In the genomic region with DNA sequence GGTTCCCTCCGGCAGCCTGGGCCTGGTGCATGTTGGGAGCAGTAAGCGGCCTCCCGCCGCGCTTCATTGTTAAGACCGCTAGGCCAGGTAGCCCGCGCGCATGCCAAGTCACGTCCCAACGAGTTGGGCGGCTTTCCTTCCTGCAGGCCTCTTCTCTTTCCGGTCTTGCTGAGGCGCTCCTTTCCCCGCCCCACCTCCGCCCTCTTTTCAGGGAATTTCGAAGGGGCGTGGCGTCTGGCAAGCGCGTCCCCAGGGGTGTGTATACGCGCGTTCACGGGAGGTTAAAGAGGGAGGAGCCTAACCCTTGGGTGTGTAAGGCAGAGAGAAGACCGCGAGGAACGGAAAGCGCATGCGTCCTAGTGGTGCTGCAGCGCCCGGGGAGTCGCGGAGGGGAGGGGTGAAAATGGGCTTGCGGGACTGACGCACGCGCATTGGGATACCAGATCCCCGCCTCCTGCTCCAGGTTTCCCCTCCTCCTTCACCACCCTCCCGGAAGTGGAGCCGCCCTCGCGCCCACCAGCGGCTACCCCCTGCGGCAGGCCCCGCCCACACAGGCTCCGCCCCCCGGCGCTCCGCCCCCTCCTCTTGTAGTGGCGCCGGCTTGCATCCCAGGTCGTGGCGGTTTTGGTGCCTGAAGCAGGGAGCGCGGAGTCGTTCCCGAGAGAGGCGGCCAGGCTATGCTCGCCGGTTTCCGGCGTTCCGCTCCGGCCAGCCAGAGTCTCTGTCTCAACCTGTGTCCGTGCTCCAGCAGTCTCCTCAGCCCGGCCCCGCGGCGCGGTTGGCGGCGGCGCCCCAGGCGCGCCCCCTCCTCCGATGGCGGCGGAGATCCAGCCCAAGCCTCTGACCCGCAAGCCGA, we compare ENCODE assay signal across 1 cellular context.
A peak's percentile ranks its signal among the peaks of the same experiment; 100 is the strongest.
TF ChIP-seq lines count a peak whose summit lies in the region.

A gene with protein sequence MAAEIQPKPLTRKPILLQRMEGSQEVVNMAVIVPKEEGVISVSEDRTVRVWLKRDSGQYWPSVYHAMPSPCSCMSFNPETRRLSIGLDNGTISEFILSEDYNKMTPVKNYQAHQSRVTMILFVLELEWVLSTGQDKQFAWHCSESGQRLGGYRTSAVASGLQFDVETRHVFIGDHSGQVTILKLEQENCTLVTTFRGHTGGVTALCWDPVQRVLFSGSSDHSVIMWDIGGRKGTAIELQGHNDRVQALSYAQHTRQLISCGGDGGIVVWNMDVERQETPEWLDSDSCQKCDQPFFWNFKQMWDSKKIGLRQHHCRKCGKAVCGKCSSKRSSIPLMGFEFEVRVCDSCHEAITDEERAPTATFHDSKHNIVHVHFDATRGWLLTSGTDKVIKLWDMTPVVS (plus strand): TSS at position 588 of the 856 bp plus-strand sequence. CDS start 226 bp downstream, at position 814.

TF ChIP-seq in WTC11, 78 proteins besides CTCF, POLR2A, EP300 and RAD21 (continued from another document and continues in another):
- TF ChIP-seq, protein P1, sequence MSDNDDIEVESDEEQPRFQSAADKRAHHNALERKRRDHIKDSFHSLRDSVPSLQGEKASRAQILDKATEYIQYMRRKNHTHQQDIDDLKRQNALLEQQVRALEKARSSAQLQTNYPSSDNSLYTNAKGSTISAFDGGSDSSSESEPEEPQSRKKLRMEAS (CRISPR knock-in tag; IDR thresholded peaks at IDR 0.05): peak; percentile 37; the same call in 1 of the 2 replicates
- TF ChIP-seq TEAD4 (CRISPR knock-in tag; IDR thresholded peaks at IDR 0.05) (no peak), ZNF263 (CRISPR knock-in tag; IDR thresholded peaks at IDR 0.05; ENCODE audit: low read depth) (no peak), JAZF1 (CRISPR knock-in tag; IDR thresholded peaks at IDR 0.05) (no peak), ZNF671 (CRISPR knock-in tag; IDR thresholded peaks at IDR 0.05) (no peak), RELA (CRISPR knock-in tag; IDR thresholded peaks at IDR 0.05; ENCODE audit: borderline replicate concordance) (peak; percentile 51; the same call in 1 of the 2 replicates), NFATC4 (CRISPR knock-in tag; IDR thresholded peaks at IDR 0.05) (no peak), FOXP1 (CRISPR knock-in tag; IDR thresholded peaks at IDR 0.05; ENCODE audit: borderline replicate concordance) (peak; percentile 75), ZNF396 (CRISPR knock-in tag; IDR thresholded peaks at IDR 0.05; ENCODE audit: borderline replicate concordance) (no peak), ATF1 (CRISPR knock-in tag; IDR thresholded peaks at IDR 0.05) (no peak), PRRX2 (CRISPR knock-in tag; IDR thresholded peaks at IDR 0.05) (0 out of 2 replicates have a peak, but pooled peaks have one; percentile 61), CREB1 (CRISPR knock-in tag; IDR thresholded peaks at IDR 0.05) (no peak), ETV6 (CRISPR knock-in tag; IDR thresholded peaks at IDR 0.05) (no peak; the same call in none of the 2 replicates), NR3C1 (CRISPR knock-in tag; conservative IDR thresholded peaks at IDR 0.05; ENCODE audit: low read depth) (no peak), CREM (CRISPR knock-in tag; IDR thresholded peaks at IDR 0.05) (no peak), FOXK1 (CRISPR knock-in tag; IDR thresholded peaks at IDR 0.05) (peak; percentile 60), NR2C2 (CRISPR knock-in tag; IDR thresholded peaks at IDR 0.05) (no peak), IRF2 (CRISPR knock-in tag; IDR thresholded peaks at IDR 0.05; ENCODE audit: borderline replicate concordance, low read depth) (no peak)
- TF ChIP-seq, protein P2, sequence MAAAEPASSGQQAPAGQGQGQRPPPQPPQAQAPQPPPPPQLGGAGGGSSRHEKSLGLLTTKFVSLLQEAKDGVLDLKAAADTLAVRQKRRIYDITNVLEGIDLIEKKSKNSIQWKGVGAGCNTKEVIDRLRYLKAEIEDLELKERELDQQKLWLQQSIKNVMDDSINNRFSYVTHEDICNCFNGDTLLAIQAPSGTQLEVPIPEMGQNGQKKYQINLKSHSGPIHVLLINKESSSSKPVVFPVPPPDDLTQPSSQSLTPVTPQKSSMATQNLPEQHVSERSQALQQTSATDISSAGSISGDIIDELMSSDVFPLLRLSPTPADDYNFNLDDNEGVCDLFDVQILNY (CRISPR knock-in tag; IDR thresholded peaks at IDR 0.05): peak; percentile 5
- TF ChIP-seq, protein P3, sequence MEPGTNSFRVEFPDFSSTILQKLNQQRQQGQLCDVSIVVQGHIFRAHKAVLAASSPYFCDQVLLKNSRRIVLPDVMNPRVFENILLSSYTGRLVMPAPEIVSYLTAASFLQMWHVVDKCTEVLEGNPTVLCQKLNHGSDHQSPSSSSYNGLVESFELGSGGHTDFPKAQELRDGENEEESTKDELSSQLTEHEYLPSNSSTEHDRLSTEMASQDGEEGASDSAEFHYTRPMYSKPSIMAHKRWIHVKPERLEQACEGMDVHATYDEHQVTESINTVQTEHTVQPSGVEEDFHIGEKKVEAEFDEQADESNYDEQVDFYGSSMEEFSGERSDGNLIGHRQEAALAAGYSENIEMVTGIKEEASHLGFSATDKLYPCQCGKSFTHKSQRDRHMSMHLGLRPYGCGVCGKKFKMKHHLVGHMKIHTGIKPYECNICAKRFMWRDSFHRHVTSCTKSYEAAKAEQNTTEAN (CRISPR knock-in tag; IDR thresholded peaks at IDR 0.05): peak; percentile 41; the same call in 1 of the 2 replicates
- TF ChIP-seq, protein P4, sequence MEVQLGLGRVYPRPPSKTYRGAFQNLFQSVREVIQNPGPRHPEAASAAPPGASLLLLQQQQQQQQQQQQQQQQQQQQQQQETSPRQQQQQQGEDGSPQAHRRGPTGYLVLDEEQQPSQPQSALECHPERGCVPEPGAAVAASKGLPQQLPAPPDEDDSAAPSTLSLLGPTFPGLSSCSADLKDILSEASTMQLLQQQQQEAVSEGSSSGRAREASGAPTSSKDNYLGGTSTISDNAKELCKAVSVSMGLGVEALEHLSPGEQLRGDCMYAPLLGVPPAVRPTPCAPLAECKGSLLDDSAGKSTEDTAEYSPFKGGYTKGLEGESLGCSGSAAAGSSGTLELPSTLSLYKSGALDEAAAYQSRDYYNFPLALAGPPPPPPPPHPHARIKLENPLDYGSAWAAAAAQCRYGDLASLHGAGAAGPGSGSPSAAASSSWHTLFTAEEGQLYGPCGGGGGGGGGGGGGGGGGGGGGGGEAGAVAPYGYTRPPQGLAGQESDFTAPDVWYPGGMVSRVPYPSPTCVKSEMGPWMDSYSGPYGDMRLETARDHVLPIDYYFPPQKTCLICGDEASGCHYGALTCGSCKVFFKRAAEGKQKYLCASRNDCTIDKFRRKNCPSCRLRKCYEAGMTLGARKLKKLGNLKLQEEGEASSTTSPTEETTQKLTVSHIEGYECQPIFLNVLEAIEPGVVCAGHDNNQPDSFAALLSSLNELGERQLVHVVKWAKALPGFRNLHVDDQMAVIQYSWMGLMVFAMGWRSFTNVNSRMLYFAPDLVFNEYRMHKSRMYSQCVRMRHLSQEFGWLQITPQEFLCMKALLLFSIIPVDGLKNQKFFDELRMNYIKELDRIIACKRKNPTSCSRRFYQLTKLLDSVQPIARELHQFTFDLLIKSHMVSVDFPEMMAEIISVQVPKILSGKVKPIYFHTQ (CRISPR knock-in tag; IDR thresholded peaks at IDR 0.05): no peak
- TF ChIP-seq, protein P5, sequence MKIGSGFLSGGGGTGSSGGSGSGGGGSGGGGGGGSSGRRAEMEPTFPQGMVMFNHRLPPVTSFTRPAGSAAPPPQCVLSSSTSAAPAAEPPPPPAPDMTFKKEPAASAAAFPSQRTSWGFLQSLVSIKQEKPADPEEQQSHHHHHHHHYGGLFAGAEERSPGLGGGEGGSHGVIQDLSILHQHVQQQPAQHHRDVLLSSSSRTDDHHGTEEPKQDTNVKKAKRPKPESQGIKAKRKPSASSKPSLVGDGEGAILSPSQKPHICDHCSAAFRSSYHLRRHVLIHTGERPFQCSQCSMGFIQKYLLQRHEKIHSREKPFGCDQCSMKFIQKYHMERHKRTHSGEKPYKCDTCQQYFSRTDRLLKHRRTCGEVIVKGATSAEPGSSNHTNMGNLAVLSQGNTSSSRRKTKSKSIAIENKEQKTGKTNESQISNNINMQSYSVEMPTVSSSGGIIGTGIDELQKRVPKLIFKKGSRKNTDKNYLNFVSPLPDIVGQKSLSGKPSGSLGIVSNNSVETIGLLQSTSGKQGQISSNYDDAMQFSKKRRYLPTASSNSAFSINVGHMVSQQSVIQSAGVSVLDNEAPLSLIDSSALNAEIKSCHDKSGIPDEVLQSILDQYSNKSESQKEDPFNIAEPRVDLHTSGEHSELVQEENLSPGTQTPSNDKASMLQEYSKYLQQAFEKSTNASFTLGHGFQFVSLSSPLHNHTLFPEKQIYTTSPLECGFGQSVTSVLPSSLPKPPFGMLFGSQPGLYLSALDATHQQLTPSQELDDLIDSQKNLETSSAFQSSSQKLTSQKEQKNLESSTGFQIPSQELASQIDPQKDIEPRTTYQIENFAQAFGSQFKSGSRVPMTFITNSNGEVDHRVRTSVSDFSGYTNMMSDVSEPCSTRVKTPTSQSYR (CRISPR knock-in tag; IDR thresholded peaks at IDR 0.05): peak; percentile 65; the same call in 1 of the 2 replicates
- TF ChIP-seq, protein P6, sequence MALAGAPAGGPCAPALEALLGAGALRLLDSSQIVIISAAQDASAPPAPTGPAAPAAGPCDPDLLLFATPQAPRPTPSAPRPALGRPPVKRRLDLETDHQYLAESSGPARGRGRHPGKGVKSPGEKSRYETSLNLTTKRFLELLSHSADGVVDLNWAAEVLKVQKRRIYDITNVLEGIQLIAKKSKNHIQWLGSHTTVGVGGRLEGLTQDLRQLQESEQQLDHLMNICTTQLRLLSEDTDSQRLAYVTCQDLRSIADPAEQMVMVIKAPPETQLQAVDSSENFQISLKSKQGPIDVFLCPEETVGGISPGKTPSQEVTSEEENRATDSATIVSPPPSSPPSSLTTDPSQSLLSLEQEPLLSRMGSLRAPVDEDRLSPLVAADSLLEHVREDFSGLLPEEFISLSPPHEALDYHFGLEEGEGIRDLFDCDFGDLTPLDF (CRISPR knock-in tag; IDR thresholded peaks at IDR 0.05): peak; percentile 85; the same call in 1 of the 2 replicates
- TF ChIP-seq, protein P7, sequence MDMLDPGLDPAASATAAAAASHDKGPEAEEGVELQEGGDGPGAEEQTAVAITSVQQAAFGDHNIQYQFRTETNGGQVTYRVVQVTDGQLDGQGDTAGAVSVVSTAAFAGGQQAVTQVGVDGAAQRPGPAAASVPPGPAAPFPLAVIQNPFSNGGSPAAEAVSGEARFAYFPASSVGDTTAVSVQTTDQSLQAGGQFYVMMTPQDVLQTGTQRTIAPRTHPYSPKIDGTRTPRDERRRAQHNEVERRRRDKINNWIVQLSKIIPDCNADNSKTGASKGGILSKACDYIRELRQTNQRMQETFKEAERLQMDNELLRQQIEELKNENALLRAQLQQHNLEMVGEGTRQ (CRISPR knock-in tag; IDR thresholded peaks at IDR 0.05): peak; percentile 51; the same call in 1 of the 2 replicates
- TF ChIP-seq, protein P8, sequence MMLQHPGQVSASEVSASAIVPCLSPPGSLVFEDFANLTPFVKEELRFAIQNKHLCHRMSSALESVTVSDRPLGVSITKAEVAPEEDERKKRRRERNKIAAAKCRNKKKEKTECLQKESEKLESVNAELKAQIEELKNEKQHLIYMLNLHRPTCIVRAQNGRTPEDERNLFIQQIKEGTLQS (CRISPR knock-in tag; conservative IDR thresholded peaks at IDR 0.05): no peak
- TF ChIP-seq, protein P9, sequence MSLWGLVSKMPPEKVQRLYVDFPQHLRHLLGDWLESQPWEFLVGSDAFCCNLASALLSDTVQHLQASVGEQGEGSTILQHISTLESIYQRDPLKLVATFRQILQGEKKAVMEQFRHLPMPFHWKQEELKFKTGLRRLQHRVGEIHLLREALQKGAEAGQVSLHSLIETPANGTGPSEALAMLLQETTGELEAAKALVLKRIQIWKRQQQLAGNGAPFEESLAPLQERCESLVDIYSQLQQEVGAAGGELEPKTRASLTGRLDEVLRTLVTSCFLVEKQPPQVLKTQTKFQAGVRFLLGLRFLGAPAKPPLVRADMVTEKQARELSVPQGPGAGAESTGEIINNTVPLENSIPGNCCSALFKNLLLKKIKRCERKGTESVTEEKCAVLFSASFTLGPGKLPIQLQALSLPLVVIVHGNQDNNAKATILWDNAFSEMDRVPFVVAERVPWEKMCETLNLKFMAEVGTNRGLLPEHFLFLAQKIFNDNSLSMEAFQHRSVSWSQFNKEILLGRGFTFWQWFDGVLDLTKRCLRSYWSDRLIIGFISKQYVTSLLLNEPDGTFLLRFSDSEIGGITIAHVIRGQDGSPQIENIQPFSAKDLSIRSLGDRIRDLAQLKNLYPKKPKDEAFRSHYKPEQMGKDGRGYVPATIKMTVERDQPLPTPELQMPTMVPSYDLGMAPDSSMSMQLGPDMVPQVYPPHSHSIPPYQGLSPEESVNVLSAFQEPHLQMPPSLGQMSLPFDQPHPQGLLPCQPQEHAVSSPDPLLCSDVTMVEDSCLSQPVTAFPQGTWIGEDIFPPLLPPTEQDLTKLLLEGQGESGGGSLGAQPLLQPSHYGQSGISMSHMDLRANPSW (CRISPR knock-in tag; conservative IDR thresholded peaks at IDR 0.05; ENCODE audit: low read depth): no peak
- TF ChIP-seq, protein P10, sequence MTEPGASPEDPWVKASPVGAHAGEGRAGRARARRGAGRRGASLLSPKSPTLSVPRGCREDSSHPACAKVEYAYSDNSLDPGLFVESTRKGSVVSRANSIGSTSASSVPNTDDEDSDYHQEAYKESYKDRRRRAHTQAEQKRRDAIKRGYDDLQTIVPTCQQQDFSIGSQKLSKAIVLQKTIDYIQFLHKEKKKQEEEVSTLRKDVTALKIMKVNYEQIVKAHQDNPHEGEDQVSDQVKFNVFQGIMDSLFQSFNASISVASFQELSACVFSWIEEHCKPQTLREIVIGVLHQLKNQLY (CRISPR knock-in tag; IDR thresholded peaks at IDR 0.05): no peak
- TF ChIP-seq, protein P11, sequence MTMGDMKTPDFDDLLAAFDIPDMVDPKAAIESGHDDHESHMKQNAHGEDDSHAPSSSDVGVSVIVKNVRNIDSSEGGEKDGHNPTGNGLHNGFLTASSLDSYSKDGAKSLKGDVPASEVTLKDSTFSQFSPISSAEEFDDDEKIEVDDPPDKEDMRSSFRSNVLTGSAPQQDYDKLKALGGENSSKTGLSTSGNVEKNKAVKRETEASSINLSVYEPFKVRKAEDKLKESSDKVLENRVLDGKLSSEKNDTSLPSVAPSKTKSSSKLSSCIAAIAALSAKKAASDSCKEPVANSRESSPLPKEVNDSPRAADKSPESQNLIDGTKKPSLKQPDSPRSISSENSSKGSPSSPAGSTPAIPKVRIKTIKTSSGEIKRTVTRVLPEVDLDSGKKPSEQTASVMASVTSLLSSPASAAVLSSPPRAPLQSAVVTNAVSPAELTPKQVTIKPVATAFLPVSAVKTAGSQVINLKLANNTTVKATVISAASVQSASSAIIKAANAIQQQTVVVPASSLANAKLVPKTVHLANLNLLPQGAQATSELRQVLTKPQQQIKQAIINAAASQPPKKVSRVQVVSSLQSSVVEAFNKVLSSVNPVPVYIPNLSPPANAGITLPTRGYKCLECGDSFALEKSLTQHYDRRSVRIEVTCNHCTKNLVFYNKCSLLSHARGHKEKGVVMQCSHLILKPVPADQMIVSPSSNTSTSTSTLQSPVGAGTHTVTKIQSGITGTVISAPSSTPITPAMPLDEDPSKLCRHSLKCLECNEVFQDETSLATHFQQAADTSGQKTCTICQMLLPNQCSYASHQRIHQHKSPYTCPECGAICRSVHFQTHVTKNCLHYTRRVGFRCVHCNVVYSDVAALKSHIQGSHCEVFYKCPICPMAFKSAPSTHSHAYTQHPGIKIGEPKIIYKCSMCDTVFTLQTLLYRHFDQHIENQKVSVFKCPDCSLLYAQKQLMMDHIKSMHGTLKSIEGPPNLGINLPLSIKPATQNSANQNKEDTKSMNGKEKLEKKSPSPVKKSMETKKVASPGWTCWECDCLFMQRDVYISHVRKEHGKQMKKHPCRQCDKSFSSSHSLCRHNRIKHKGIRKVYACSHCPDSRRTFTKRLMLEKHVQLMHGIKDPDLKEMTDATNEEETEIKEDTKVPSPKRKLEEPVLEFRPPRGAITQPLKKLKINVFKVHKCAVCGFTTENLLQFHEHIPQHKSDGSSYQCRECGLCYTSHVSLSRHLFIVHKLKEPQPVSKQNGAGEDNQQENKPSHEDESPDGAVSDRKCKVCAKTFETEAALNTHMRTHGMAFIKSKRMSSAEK (CRISPR knock-in tag; IDR thresholded peaks at IDR 0.05; ENCODE audit: borderline replicate concordance): no peak
